In the genomic region with DNA sequence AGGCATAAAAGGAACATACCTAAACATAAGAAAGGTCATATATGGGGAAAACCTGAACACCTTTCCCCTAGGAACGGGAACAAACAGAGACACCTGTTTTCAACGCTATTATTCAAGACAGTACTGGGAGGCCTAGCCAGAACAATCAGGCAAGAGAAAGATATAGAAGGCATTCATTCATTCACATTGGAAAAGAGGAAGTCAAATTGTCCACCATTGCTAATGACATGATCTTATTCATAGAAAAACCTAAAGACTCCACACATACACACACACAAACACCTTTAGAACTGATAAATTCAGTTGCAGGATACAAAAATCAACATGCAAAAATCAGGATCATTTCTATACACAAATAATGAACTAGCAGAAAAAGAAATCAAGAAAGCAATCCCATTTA, we compare ENCODE assay signal across 9 cellular contexts.
"Had no signal": no experiment of that assay in that cellular context is flagged by ENCODE, and none has a peak within 500 bp of the region (broad histone marks: within the 10 kb centered on the region; RNA-seq: fewer than 3 reads in every experiment).

No MANE protein-coding gene starts in this region.

- DNase-seq: GM23248, GOT3, H7, IMR-90, KBM-7 had no signal

- H3K4me2 ChIP-seq: KMS-11 had no signal

- FAIRE-seq: HTR-8/SVneo had no signal

- H3K36me3 ChIP-seq: HAP-1 had no signal

- H2AFZ ChIP-seq: GM23248 had no signal

- ATAC-seq: HCT116 had no signal

- H3K9me3 ChIP-seq: HAP-1 had no signal

- H3K27ac ChIP-seq: GM23248, KMS-11 had no signal

- H3K4me3 ChIP-seq: GM23248, HAP-1 had no signal

- H3K9ac ChIP-seq: GM23248, KMS-11 had no signal
